8 cellular contexts compared by ENCODE assay signal in genomic region chr4:83013420-83013867, GRCh38. TPM values are rescaled to one million over a fixed set of nuclear protein-coding genes. Genes with fewer than 3 reads are reported as not detected.
A peak's percentile ranks its signal among the peaks of the same experiment; 100 is the strongest.
DNase-seq lines count a peak whose midpoint lies in the region; ATAC-seq and TF ChIP-seq lines count a peak whose summit lies in the region.

No MANE protein-coding gene starts in this region.

- H3K27ac Mint-ChIP-seq in CD4-positive, alpha-beta memory T cell, result peak overlapping the region; percentile 87 to 97 (median 94)

- H3K27me3 ChIP-seq in CD4-positive, alpha-beta memory T cell (ENCODE audit: insufficient read depth, low read length), result no peaks in the 10 kb centered on the region
- H3K27me3 ChIP-seq in breast epithelium (no peaks in the 10 kb centered on the region), mesendoderm (ENCODE audit: insufficient read depth, low read length, poor library complexity) (peaks cover 2% of the 10 kb centered on the region)

- no peak overlapping the region for H4K8ac ChIP-seq in mesendoderm (ENCODE audit: low read depth, low read length)

- peak overlapping the region; percentile 9 for H2BK120ac ChIP-seq in mesendoderm (ENCODE audit: low read depth, low read length)

- CTCF ChIA-PET in CD4-positive, alpha-beta memory T cell (lab: Charles Lee; ENCODE audit: partially characterized antibody), result interaction anchor here (0.9 to 3.6 kb wide), 3 partner anchors 22 to 34 kb away, joined by 3 to 24 read pairs (median 4); partner anchors contain the start of gene COPS4

- H3K36me3 Mint-ChIP-seq in CD4-positive, alpha-beta memory T cell, result peaks cover 0 to 19% of the 10 kb centered on the region in 2 donors

- H3K27me3 Mint-ChIP-seq in CD4-positive, alpha-beta memory T cell, result no peaks in the 10 kb centered on the region

- H2AK5ac ChIP-seq in mesendoderm (ENCODE audit: low read length), result no peak overlapping the region

- no peak overlapping the region for H2BK5ac ChIP-seq in mesendoderm (ENCODE audit: low read length)

- H3K4me1 ChIP-seq in CD4-positive, alpha-beta memory T cell (ENCODE audit: insufficient read depth, low read length), result peaks cover 38% of the 10 kb centered on the region
- H3K4me1 ChIP-seq in breast epithelium (no peaks in the 10 kb centered on the region), mesendoderm (ENCODE audit: control insufficient read depth, low read depth, low read length) (peaks cover 2% of the 10 kb centered on the region)

- peak overlapping the region; percentile 51 for H3K27ac ChIP-seq in CD4-positive, alpha-beta memory T cell (ENCODE audit: low read depth, low read length)
- H3K27ac ChIP-seq in breast epithelium, result peak overlapping the region; percentile 89
- peak overlapping the region; percentile 61 for H3K27ac ChIP-seq in mesendoderm (ENCODE audit: low read depth, low read length)

- no peak overlapping the region for H3K23ac ChIP-seq in mesendoderm (ENCODE audit: low read length)

- H3K36me3 ChIP-seq in CD4-positive, alpha-beta memory T cell (ENCODE audit: insufficient read depth, low read length), result no peaks in the 10 kb centered on the region
- H3K36me3 ChIP-seq in breast epithelium (no peaks in the 10 kb centered on the region), mesendoderm (ENCODE audit: control insufficient read depth, insufficient read depth, low read length) (no peaks in the 10 kb centered on the region)

- TF ChIP-seq CTCF in breast epithelium (IDR thresholded peaks at IDR 0.05), result no peak

- no peak overlapping the region for H4K5ac ChIP-seq in mesendoderm (ENCODE audit: low read length)

- no peak overlapping the region for H2BK15ac ChIP-seq in mesendoderm (replicated peaks; ENCODE audit: low read depth)

- H3K79me1 ChIP-seq in mesendoderm (ENCODE audit: low read length), result peaks cover 1% of the 10 kb centered on the region

- peaks cover 3% of the 10 kb centered on the region for H3K79me2 ChIP-seq in mesendoderm (ENCODE audit: control insufficient read depth, insufficient read depth, low read length)

- H3K4me2 ChIP-seq in mesendoderm (ENCODE audit: low read length), result peak overlapping the region; percentile 68

- H3K4me3 Mint-ChIP-seq in CD4-positive, alpha-beta memory T cell, result peak overlapping the region; percentile 91 to 97 (median 95)

- H3K18ac ChIP-seq in mesendoderm (ENCODE audit: low read length), result no peak overlapping the region

- no peak for ATAC-seq in HG03432 (IDR thresholded peaks at IDR 0.05; ENCODE audit: unreplicated experiment)

- no peak overlapping the region for H3K4ac ChIP-seq in mesendoderm (ENCODE audit: low read depth, low read length)

- peak overlapping the region; percentile 88 to 98 for H3K4me3 ChIP-seq in CD4-positive, alpha-beta memory T cell (ENCODE audit: low read length in 2 of 2)
- peak overlapping the region; percentile 85 for H3K4me3 ChIP-seq in Jurkat, Clone E6-1 (ENCODE audit: low read length)
- peak overlapping the region; percentile 75 to 80 (median 80) for H3K4me3 ChIP-seq in breast epithelium
- peak overlapping the region; percentile 32 for H3K4me3 ChIP-seq in mesendoderm (ENCODE audit: low read length)

- H3K4me1 Mint-ChIP-seq in CD4-positive, alpha-beta memory T cell, result peaks cover 30 to 49% (median 35%) of the 10 kb centered on the region in 4 donors

- intact Hi-C loops in CD4-positive, alpha-beta memory T cell (cut with micrococcal nuclease), result loop anchor here (1.0 to 2.0 kb wide), 4 partner anchors 21 to 271 kb away; partner anchors contain the start of genes COQ2 and THAP9
- intact Hi-C loops in breast epithelium (cut with DNase I; ENCODE audit: low total_unique reads), result no loop called here

- H3K9me3 ChIP-seq in CD4-positive, alpha-beta memory T cell (ENCODE audit: control insufficient read depth in 1 of 2, low read length in 2 of 2), result no peaks in the 10 kb centered on the region
- H3K9me3 ChIP-seq in breast epithelium, result no peaks in the 10 kb centered on the region

- TF ChIP-seq POLR2A in breast epithelium (IDR thresholded peaks at IDR 0.05), result no peak

- peak overlapping the region; percentile 63 for H3K9ac ChIP-seq in mesendoderm (ENCODE audit: low read length)

- WGBS in mesendoderm (ENCODE audit: extremely low coverage, insufficient coverage, low lambda C conversion rate), result no CpG with 5 or more reads among the region's 13 CpGs

- peak overlapping the region; percentile 79 for H3K56ac ChIP-seq in mesendoderm (ENCODE audit: low read length)

- peaks cover 0 to 7% (median 0%) of the 10 kb centered on the region in 8 donors for H3K9me3 Mint-ChIP-seq in CD4-positive, alpha-beta memory T cell

- POLR2A ChIA-PET in CD4-positive, alpha-beta memory T cell (lab: Charles Lee; ENCODE audit: partially characterized antibody), result interaction anchor here (0.8 to 5.5 kb wide), 12 partner anchors 19 to 640 kb away, joined by 3 to 120 read pairs (median 6); partner anchors contain the start of genes COPS4, COQ2, HELQ and HNRNPD

- DNase-seq in CD4-positive, alpha-beta memory T cell, result no peak
- DNase-seq in Jurkat, Clone E6-1 (ENCODE audit: low read depth, low spot score), result no peak
- DNase-seq in breast epithelium (ENCODE audit: low spot score in 2 of 2), result no peak
- DNase-seq in mesendoderm, result no peak
- no peak for DNase-seq in NCI-H2107 treated with DMSO at 0.1 percent for 48 hours (lab: John Stamatoyannopoulos, UW; ENCODE audit: unreplicated experiment)
- no peak for DNase-seq in middle frontal gyrus (ENCODE audit: extremely low spot score, low spot score)
- DNase-seq in NOMO-1 (lab: John Stamatoyannopoulos, UW; ENCODE audit: unreplicated experiment in 2 of 2), result no peak

RNA-seq across cellular contexts. Expression of gene LIN54, which starts 2.8 kb away (rescaled TPM):
- 10 to 100 TPM; 19.2 to 21.7 TPM for total RNA-seq in CD4-positive, alpha-beta memory T cell
- polyA plus RNA-seq in CD4-positive, alpha-beta memory T cell, result 10 to 100 TPM in 1 of 2 donors, 1 to 10 TPM in 1; 7.6 to 11.8 TPM
- polyA plus RNA-seq in Jurkat, Clone E6-1 (2012; ENCODE audit: insufficient read depth, insufficient read length), result 16.3 TPM
- total RNA-seq in breast epithelium, result 10 to 100 TPM in 2 of 3 donors, 1 to 10 TPM in 1; 9.8 to 14.0 (median 11.7) TPM
- 11.5 TPM for polyA plus RNA-seq in mesendoderm (2013, experiment 1 of 2)
- 11.1 TPM for polyA plus RNA-seq in mesendoderm (2013, experiment 2 of 2)

RNA-seq across cellular contexts. Expression of gene COPS4, which starts 21.5 kb away (rescaled TPM):
- total RNA-seq in CD4-positive, alpha-beta memory T cell, result 10 to 100 TPM; 24.6 to 26.1 TPM
- polyA plus RNA-seq in CD4-positive, alpha-beta memory T cell, result 10 to 100 TPM; 69.8 to 91.2 TPM
- 87.6 TPM for polyA plus RNA-seq in Jurkat, Clone E6-1 (2012; ENCODE audit: insufficient read depth, insufficient read length)
- 10 to 100 TPM; 55.8 to 67.9 (median 56.4) TPM for total RNA-seq in breast epithelium
- 50.9 TPM for polyA plus RNA-seq in mesendoderm (2013, experiment 1 of 2)
- 49.1 TPM for polyA plus RNA-seq in mesendoderm (2013, experiment 2 of 2)

Comparison
In these comparisons a context has a peak if more than half of its experiments do, and no peak if none do; other contexts are left out.
1. H3K4me3 ChIP-seq: peak in every context shown above with its lines; median percentile 93 in CD4-positive, alpha-beta memory T cell; 85 in Jurkat, Clone E6-1; 80 in breast epithelium; 32 in mesendoderm.